In genomic region chr9:23826120-23826629, GRCh38 we compare ENCODE assay signal across 9 cellular contexts. TPM values are rescaled to one million over a fixed set of nuclear protein-coding genes. Genes with fewer than 3 reads are reported as not detected.
DNase-seq lines count a peak whose midpoint lies in the region; ATAC-seq, FAIRE-seq and TF ChIP-seq lines count a peak whose summit lies in the region.
"Had no signal": no experiment of that assay in that cellular context is flagged by ENCODE, and none has a peak within 500 bp of the region (broad histone marks: within the 10 kb centered on the region; RNA-seq: fewer than 3 reads in every experiment).

ELAVL2 (minus strand) TSS chr9:23826240; CDS start chr9:23762234, 64,006 bp downstream.

- H3K4me3 ChIP-seq in esophagus squamous epithelium (peak within 1 kb of the TSS; percentile 23 to 61 (median 38)), mesodermal cell (ENCODE audit: extremely low read depth, insufficient read depth, low read length, poor library complexity, severe bottlenecking) (peak within 1 kb of the TSS; percentile 47)

- H3K4me1 Mint-ChIP-seq in activated CD8-positive, alpha-beta memory T cell treated with anti-CD3 and anti-CD28 coated beads, Interleukin-2, amount 10 ng/mL, durations not matched to agents 7 days and 5 days: no peaks in the 10 kb centered on the region
- H3K4me1 Mint-ChIP-seq in stimulated activated naive B cell treated with anti-CD40 and anti-IgM and Interleukin-4, amounts not matched to agents 10 μg/mL and 1 μg/mL and 100 μg/mL, for 72 hours: peaks cover 0 to under 1% of the 10 kb centered on the region in 2 donors

- peak; percentile 28 for DNase-seq in D721Med (ENCODE audit: insufficient read length, low spot score)
- peak; percentile 97 for DNase-seq in NCI-H1694 (lab: John Stamatoyannopoulos, UW)
- DNase-seq in activated CD8-positive, alpha-beta memory T cell treated with anti-CD3 and anti-CD28 coated beads, Interleukin-2, amount 10 ng/mL, durations not matched to agents 7 days and 5 days: peak; percentile 45
- peak; percentile 33 for DNase-seq in esophagus squamous epithelium (lab: John Stamatoyannopoulos, UW)
- DNase-seq in stimulated activated naive B cell treated with anti-CD40 and anti-IgM and Interleukin-4, amounts not matched to agents 10 μg/mL and 1 μg/mL and 100 μg/mL, for 72 hours: peak; percentile 44

- H3K4me1 ChIP-seq in esophagus squamous epithelium (peaks cover 14 to 48% (median 15%) of the 10 kb centered on the region in 3 donors), mesodermal cell (ENCODE audit: control insufficient read depth, insufficient read depth, low read length, poor library complexity, severe bottlenecking) (peaks cover 13% of the 10 kb centered on the region)

- no peaks in the 10 kb centered on the region for H3K9me3 Mint-ChIP-seq in activated CD8-positive, alpha-beta memory T cell treated with anti-CD3 and anti-CD28 coated beads, Interleukin-2, amount 10 ng/mL, durations not matched to agents 7 days and 5 days (ENCODE audit: low read depth)
- H3K9me3 Mint-ChIP-seq in stimulated activated naive B cell treated with anti-CD40 and anti-IgM and Interleukin-4, amounts not matched to agents 10 μg/mL and 1 μg/mL and 100 μg/mL, for 72 hours: peaks cover 0 to 6% of the 10 kb centered on the region in 2 donors

- no peak for ATAC-seq in activated CD8-positive, alpha-beta memory T cell treated with anti-CD3 and anti-CD28 coated beads, Interleukin-2, amount 10 ng/mL, durations not matched to agents 7 days and 5 days
- ATAC-seq in stimulated activated naive B cell treated with anti-CD40 and anti-IgM and Interleukin-4, amounts not matched to agents 10 μg/mL and 1 μg/mL and 100 μg/mL, for 72 hours (replicated peaks): peak; percentile 67 to 80
- no peak for ATAC-seq in GM19452 (IDR thresholded peaks at IDR 0.05; ENCODE audit: unreplicated experiment)
- ATAC-seq in GM21737 (IDR thresholded peaks at IDR 0.05; ENCODE audit: unreplicated experiment): no peak

- H3K36me3 Mint-ChIP-seq in activated CD8-positive, alpha-beta memory T cell treated with anti-CD3 and anti-CD28 coated beads, Interleukin-2, amount 10 ng/mL, durations not matched to agents 7 days and 5 days: no peaks in the 10 kb centered on the region
- peaks cover 0 to 2% of the 10 kb centered on the region in 2 donors for H3K36me3 Mint-ChIP-seq in stimulated activated naive B cell treated with anti-CD40 and anti-IgM and Interleukin-4, amounts not matched to agents 10 μg/mL and 1 μg/mL and 100 μg/mL, for 72 hours

- peaks cover 7 to 100% (median 28%) of the 10 kb centered on the region in 4 donors for H3K27me3 ChIP-seq in esophagus squamous epithelium

- CTCF ChIA-PET in activated CD8-positive, alpha-beta memory T cell treated with anti-CD3 and anti-CD28 coated beads, Interleukin-2, amount 10 ng/mL, durations not matched to agents 7 days and 5 days (lab: Charles Lee): interaction anchor here (0.8 kb wide), 1 partner anchor 34 kb away, joined by 3 read pairs; no protein-coding TSS in a partner anchor

- no peak for TF ChIP-seq POLR2A in esophagus squamous epithelium (IDR thresholded peaks at IDR 0.05)

- no peak within 1 kb of the TSS for H3K4me3 Mint-ChIP-seq in activated CD8-positive, alpha-beta memory T cell treated with anti-CD3 and anti-CD28 coated beads, Interleukin-2, amount 10 ng/mL, durations not matched to agents 7 days and 5 days
- no peak within 1 kb of the TSS for H3K4me3 Mint-ChIP-seq in stimulated activated naive B cell treated with anti-CD40 and anti-IgM and Interleukin-4, amounts not matched to agents 10 μg/mL and 1 μg/mL and 100 μg/mL, for 72 hours

- intact Hi-C loops in esophagus squamous epithelium (cut with DNase I): no loop called here

- H3K27ac ChIP-seq in esophagus squamous epithelium (no peak within 1 kb of the TSS), mesodermal cell (ENCODE audit: low read depth, low read length, severe bottlenecking) (peak within 1 kb of the TSS; percentile 54)

- H3K27ac Mint-ChIP-seq in activated CD8-positive, alpha-beta memory T cell treated with anti-CD3 and anti-CD28 coated beads, Interleukin-2, amount 10 ng/mL, durations not matched to agents 7 days and 5 days: no peak within 1 kb of the TSS
- no peak within 1 kb of the TSS for H3K27ac Mint-ChIP-seq in stimulated activated naive B cell treated with anti-CD40 and anti-IgM and Interleukin-4, amounts not matched to agents 10 μg/mL and 1 μg/mL and 100 μg/mL, for 72 hours

- TF ChIP-seq CTCF in D721Med (IDR thresholded peaks at IDR 0.05; ENCODE audit: insufficient read depth, missing control alignments) (no peak), esophagus squamous epithelium (IDR thresholded peaks at IDR 0.05) (no peak)

- H3K9me3 ChIP-seq in esophagus squamous epithelium (no peaks in the 10 kb centered on the region), mesodermal cell (ENCODE audit: control insufficient read depth, low read length) (no peaks in the 10 kb centered on the region)

- H3K27me3 Mint-ChIP-seq in activated CD8-positive, alpha-beta memory T cell treated with anti-CD3 and anti-CD28 coated beads, Interleukin-2, amount 10 ng/mL, durations not matched to agents 7 days and 5 days: peaks cover 20% of the 10 kb centered on the region
- H3K27me3 Mint-ChIP-seq in stimulated activated naive B cell treated with anti-CD40 and anti-IgM and Interleukin-4, amounts not matched to agents 10 μg/mL and 1 μg/mL and 100 μg/mL, for 72 hours: peaks cover 18 to 37% of the 10 kb centered on the region in 2 donors

- H3K36me3 ChIP-seq in esophagus squamous epithelium (no peaks in the 10 kb centered on the region), mesodermal cell (ENCODE audit: control insufficient read depth, insufficient read depth, low read length) (no peaks in the 10 kb centered on the region)

- FAIRE-seq in D721Med (lab: Jason Lieb, UNC): peak; percentile 11

- WGBS in esophagus squamous epithelium, 2 donors: 2 to 6% methylated on average over 15 to 18 of the region's 30 CpGs
- 0% methylated on average over 24 to 29 of the region's 30 CpGs for WGBS in mesodermal cell (ENCODE audit: insufficient coverage in 2 of 2), 2 experiments

RNA-seq across cellular contexts. Expression of gene ELAVL2, which starts in this region (rescaled TPM):
- not detected for total RNA-seq in activated CD8-positive, alpha-beta memory T cell treated with anti-CD3 and anti-CD28 coated beads, Interleukin-2, amount 10 ng/mL, durations not matched to agents 7 days and 5 days
- total RNA-seq in esophagus squamous epithelium: under 1 TPM in 3 of 4 donors, not detected in 1; 0.29 to 0.97 (median 0.95) TPM
- polyA plus RNA-seq in mesodermal cell (2013, experiment 1 of 2): 2.5 TPM
- 2.5 TPM for polyA plus RNA-seq in mesodermal cell (2013, experiment 2 of 2)
- total RNA-seq: mononuclear cell had no signal

Comparison
In these comparisons a context has a peak if more than half of its experiments do, and no peak if none do; other contexts are left out.
1. Peak in DNase-seq in activated CD8-positive, alpha-beta memory T cell treated with anti-CD3 and anti-CD28 coated beads, Interleukin-2, amount 10 ng/mL, durations not matched to agents 7 days and 5 days; RNA of the gene not detected or under 1 TPM.
2. Peak in DNase-seq and H3K4me3 ChIP-seq in esophagus squamous epithelium; RNA of the gene not detected or under 1 TPM.
3. DNase-seq: peak in every context shown above with its lines; median percentile 97 in NCI-H1694; 45 in activated CD8-positive, alpha-beta memory T cell treated with anti-CD3 and anti-CD28 coated beads, Interleukin-2, amount 10 ng/mL, durations not matched to agents 7 days and 5 days; 44 in stimulated activated naive B cell treated with anti-CD40 and anti-IgM and Interleukin-4, amounts not matched to agents 10 μg/mL and 1 μg/mL and 100 μg/mL, for 72 hours; 33 in esophagus squamous epithelium; 28 in D721Med.
4. ATAC-seq: peak in stimulated activated naive B cell treated with anti-CD40 and anti-IgM and Interleukin-4, amounts not matched to agents 10 μg/mL and 1 μg/mL and 100 μg/mL, for 72 hours (2 of 2); none in activated CD8-positive, alpha-beta memory T cell treated with anti-CD3 and anti-CD28 coated beads, Interleukin-2, amount 10 ng/mL, durations not matched to agents 7 days and 5 days (single experiment), GM19452 (single experiment) and GM21737 (single experiment).